Comparison of ENCODE assay signal across 8 cellular contexts in genomic region chr14:103563089-103563620, GRCh38. TPM values are rescaled to one million over a fixed set of nuclear protein-coding genes. Genes with fewer than 3 reads are reported as not detected.
A peak's percentile ranks its signal among the peaks of the same experiment; 100 is the strongest.
DNase-seq lines count a peak whose midpoint lies in the region; ATAC-seq and TF ChIP-seq lines count a peak whose summit lies in the region.

No MANE protein-coding gene starts in this region.

- H2AFZ ChIP-seq in mammary epithelial cell (ENCODE audit: low read depth, low read length): peak overlapping the region; percentile 99

- peak overlapping the region; percentile 90 for H3K9ac ChIP-seq in mammary epithelial cell (ENCODE audit: insufficient read depth, low read length)

- H3K4me2 ChIP-seq in mammary epithelial cell (ENCODE audit: insufficient read depth, low read depth, low read length): peak overlapping the region; percentile 89

- peaks cover 16% of the 10 kb centered on the region for H3K4me1 ChIP-seq in mammary epithelial cell (ENCODE audit: insufficient read depth, low read length)
- H3K4me1 ChIP-seq in lung (ENCODE audit: control insufficient read depth in 2 of 2, insufficient read depth in 2 of 2, low read length in 2 of 2): peaks cover 12 to 26% of the 10 kb centered on the region in 2 donors
- H3K4me1 ChIP-seq in urinary bladder (ENCODE audit: insufficient read depth): peaks cover 3% of the 10 kb centered on the region

- DNase-seq in NCI-H1694 (lab: John Stamatoyannopoulos, UW) (peak; percentile 70), NCI-H1694 treated with DMSO at 0.1 percent for 48 hours (lab: John Stamatoyannopoulos, UW) (no peak), NCI-H69 (lab: John Stamatoyannopoulos, UW) (peak; percentile 93), mammary epithelial cell (no peak), lung (ENCODE audit: low spot score) (peak; percentile 62), globus pallidus (ENCODE audit: low spot score) (no peak)

- in situ Hi-C loops in mammary epithelial cell (cut with MboI; ENCODE audit: low sequenced_read_pairs in 2 of 2): no loop called here

- H3K4me3 ChIP-seq in mammary epithelial cell (replicated peaks in 1 of 3; ENCODE audit: insufficient read depth in 1 of 3, low read depth in 2 of 3, low read length in 3 of 3): peak overlapping the region; percentile 87 to 97 (median 96)
- peak overlapping the region; percentile 87 for H3K4me3 ChIP-seq in lung
- peak overlapping the region; percentile 93 for H3K4me3 ChIP-seq in urinary bladder (ENCODE audit: low read depth, low read length)

- intact Hi-C loops in mammary epithelial cell (cut with micrococcal nuclease): no loop called here

- BruUV-seq in mammary epithelial cell (replicated peaks; lab: Mats Ljungman, UMichigan): TSS peak; percentile 57

- H3K27ac ChIP-seq in mammary epithelial cell (ENCODE audit: insufficient read depth, low read depth, low read length) (peak overlapping the region; percentile 82), lung (ENCODE audit: low read depth in 1 of 2, low read length in 1 of 2) (peak overlapping the region; percentile 97 to 99), urinary bladder (ENCODE audit: low read depth) (peak overlapping the region; percentile 92)

- dilution Hi-C loops in mammary epithelial cell (cut with HindIII; ENCODE audit: low sequenced_read_pairs): no loop called here

- 7% methylated on average over 14 of the region's 35 CpGs for WGBS in mammary epithelial cell (ENCODE audit: low coverage, missing lambda C conversion rate)
- 1 to 2% methylated on average over 22 to 35 of the region's 35 CpGs for WGBS in lung, 2 donors
- under 1% methylated on average over 35 of the region's 35 CpGs for WGBS in urinary bladder

- H3K36me3 ChIP-seq in mammary epithelial cell (ENCODE audit: insufficient read depth, low read length): peaks cover 23% of the 10 kb centered on the region
- H3K36me3 ChIP-seq in lung (ENCODE audit: control insufficient read depth in 2 of 2, insufficient read depth in 2 of 2, low read length in 2 of 2): peaks cover 5 to 11% of the 10 kb centered on the region in 2 donors
- no peaks in the 10 kb centered on the region for H3K36me3 ChIP-seq in urinary bladder (ENCODE audit: insufficient read depth)

- no peaks in the 10 kb centered on the region for H3K9me3 ChIP-seq in mammary epithelial cell (replicated peaks; ENCODE audit: insufficient read depth, low read length)
- H3K9me3 ChIP-seq in lung (ENCODE audit: control insufficient read depth in 2 of 2, insufficient read depth in 1 of 2, low read length in 1 of 2): no peaks in the 10 kb centered on the region

- H4K20me1 ChIP-seq in mammary epithelial cell (ENCODE audit: insufficient read depth, low read length): peaks cover 2% of the 10 kb centered on the region

- TF ChIP-seq CTCF in mammary epithelial cell (conservative IDR thresholded peaks at IDR 0.05 in 1 of 2, IDR thresholded peaks at IDR 0.05 in 1 of 2; ENCODE audit: extremely low read depth in 1 of 2, insufficient read depth in 1 of 2, low read depth in 1 of 2, low read length in 2 of 2) (no peak), lung (IDR thresholded peaks at IDR 0.05; ENCODE audit: control extremely low read depth, extremely low read depth) (no peak)

- H3K79me2 ChIP-seq in mammary epithelial cell (ENCODE audit: insufficient read depth, low read length): peaks cover 96% of the 10 kb centered on the region

- H3K27me3 ChIP-seq in mammary epithelial cell (ENCODE audit: insufficient read depth, low read length): no peaks in the 10 kb centered on the region
- no peaks in the 10 kb centered on the region for H3K27me3 ChIP-seq in lung (ENCODE audit: control insufficient read depth, insufficient read depth)

- CTCF ChIA-PET in mammary epithelial cell (lab: Charles Lee; ENCODE audit: low non-redundant PET): interaction anchor here (0.6 kb wide), 1 partner anchor 13 kb away, joined by 3 read pairs; no protein-coding TSS in a partner anchor

- ATAC-seq in HG02840 (IDR thresholded peaks at IDR 0.05; ENCODE audit: low FRiP score, unreplicated experiment) (peak; percentile 39), lung (ENCODE audit: insufficient read depth, low FRiP score) (peak; percentile 50)

RNA-seq across cellular contexts. Expression of gene COA8, which starts 0.4 kb away (rescaled TPM):
- total RNA-seq in mammary epithelial cell (10 to 100 TPM; 22.3 to 49.3 TPM), lung (10 to 100 TPM; 39.4 to 39.6 TPM), urinary bladder (37.0 TPM)
- polyA plus RNA-seq in mammary epithelial cell (18.1 TPM), lung (10 to 100 TPM; 30.6 to 59.8 TPM), urinary bladder (52.4 TPM)
- polyA minus RNA-seq in mammary epithelial cell: not detected

RNA-seq across cellular contexts. Expression of gene BAG5, which starts 0.7 kb away (rescaled TPM):
- 10 to 100 TPM; 31.3 to 39.0 TPM for total RNA-seq in mammary epithelial cell
- polyA plus RNA-seq in mammary epithelial cell: 9.1 TPM
- 25.3 TPM for polyA minus RNA-seq in mammary epithelial cell
- total RNA-seq in lung: 10 to 100 TPM; 24.8 to 26.0 TPM
- 10 to 100 TPM in 1 of 2 donors, 1 to 10 TPM in 1; 8.7 to 12.3 TPM for polyA plus RNA-seq in lung
- 29.8 TPM for total RNA-seq in urinary bladder
- polyA plus RNA-seq in urinary bladder: 18.1 TPM

RNA-seq across cellular contexts. Expression of gene TRMT61A, which starts 34.2 kb away (rescaled TPM):
- total RNA-seq in mammary epithelial cell (10 to 100 TPM in 1 of 2 donors, 1 to 10 TPM in 1; 8.8 to 13.3 TPM), lung (10 to 100 TPM; 11.9 to 15.2 TPM), urinary bladder (5.7 TPM)
- polyA plus RNA-seq in mammary epithelial cell (7.7 TPM), lung (10 to 100 TPM; 16.8 to 21.5 TPM), urinary bladder (35.0 TPM)
- 3.9 TPM for polyA minus RNA-seq in mammary epithelial cell

RNA-seq across cellular contexts. Expression of gene CKB, which starts 40.5 kb away (rescaled TPM):
- 10 to 100 TPM in 1 of 2 donors, 1 to 10 TPM in 1; 8.7 to 45.8 TPM for total RNA-seq in mammary epithelial cell
- polyA plus RNA-seq in mammary epithelial cell: 6.4 TPM
- polyA minus RNA-seq in mammary epithelial cell: not detected
- total RNA-seq in lung: 100 to 1,000 TPM; 265 to 356 TPM
- 100 to 1,000 TPM; 111 to 289 TPM for polyA plus RNA-seq in lung
- 121 TPM for total RNA-seq in urinary bladder
- polyA plus RNA-seq in urinary bladder: 1,521 TPM

Comparison
In these comparisons a context has a peak if more than half of its experiments do, and no peak if none do; other contexts are left out.
1. DNase-seq: peak in NCI-H1694 (single experiment), NCI-H69 (single experiment) and lung (single experiment); none in NCI-H1694 treated with DMSO at 0.1 percent for 48 hours (single experiment), mammary epithelial cell (single experiment) and globus pallidus (single experiment).
2. Peak in every context shown above with its lines, with median percentiles within 50 percentile points of each other: H3K27ac ChIP-seq and H3K4me3 ChIP-seq.